Comparison of ENCODE assay signal across 8 cellular contexts in genomic region chr9:127244609-127245601, GRCh38. TPM values are rescaled to one million over a fixed set of nuclear protein-coding genes. Genes with fewer than 3 reads are reported as not detected.
A peak's percentile ranks its signal among the peaks of the same experiment; 100 is the strongest.
DNase-seq lines count a peak whose midpoint lies in the region; ATAC-seq, FAIRE-seq and TF ChIP-seq lines count a peak whose summit lies in the region.

No MANE protein-coding gene starts in this region.

- no peak overlapping the region for H3K27ac ChIP-seq in HepG2 (ENCODE audit: extremely low read length, insufficient read depth, low read length)

- no peaks in the 10 kb centered on the region for H3K27me3 ChIP-seq in HepG2 (ENCODE audit: control insufficient read depth in 1 of 2, insufficient read depth in 2 of 2, low read length in 2 of 2)

- TF ChIP-seq RAD21 in HepG2 (CRISPR knock-in tag; IDR thresholded peaks at IDR 0.05): no peak

- H2AFZ ChIP-seq in HepG2 (ENCODE audit: low read length): no peak overlapping the region

- CTCF ChIA-PET in HepG2 (lab: Yijun Ruan, JAX; ENCODE audit: low intra/inter-chr PET ratio, low total read pairs): no interaction called here

- H3K9me3 ChIP-seq in HepG2 (ENCODE audit: low read length): no peaks in the 10 kb centered on the region

- ATAC-seq in GM19372 (IDR thresholded peaks at IDR 0.05; ENCODE audit: low read depth, unreplicated experiment) (peak; percentile 99), HG03521 (IDR thresholded peaks at IDR 0.05; ENCODE audit: unreplicated experiment) (peak; percentile 100), HepG2 (peak; percentile 99)

- TF ChIP-seq POLR2A in HepG2 (IDR thresholded peaks at IDR 0.05; ENCODE audit: insufficient read depth in 1 of 2, low read depth in 2 of 2, low read length in 2 of 2): no peak

- H3K4me2 ChIP-seq in HepG2 (ENCODE audit: low read depth, low read length): peak overlapping the region; percentile 19; the same call in 1 of the 2 replicates

- no peak for FAIRE-seq in HepG2 (lab: Jason Lieb, UNC)

- no peak for TF ChIP-seq CTCF in HepG2 (CRISPR knock-in tag; IDR thresholded peaks at IDR 0.05)

- H3K4me1 ChIP-seq in HepG2 (ENCODE audit: insufficient read depth, low read length): peaks cover 10% of the 10 kb centered on the region; the same call in 1 of the 2 replicates

- POLR2A ChIA-PET in HepG2 (lab: Yijun Ruan, JAX): no interaction called here

- no peak overlapping the region for H3K9ac ChIP-seq in HepG2 (ENCODE audit: insufficient read depth, low read depth, low read length)

- H3K79me2 ChIP-seq in HepG2 (ENCODE audit: insufficient read depth, low read length): no peaks in the 10 kb centered on the region

- TF ChIP-seq EP300 in HepG2 (IDR thresholded peaks at IDR 0.05; ENCODE audit: low read depth in 2 of 2, low read length in 2 of 2) (no peak), HepG2 (CRISPR knock-in tag; IDR thresholded peaks at IDR 0.05; ENCODE audit: borderline replicate concordance) (no peak)

- no peaks in the 10 kb centered on the region for H4K20me1 ChIP-seq in HepG2 (ENCODE audit: insufficient read depth, low read length)

- peaks cover 1 to 5% of the 10 kb centered on the region in 2 experiments; a peak in 2 of 5 replicates for H3K36me3 ChIP-seq in HepG2 (replicated peaks in 1 of 2; ENCODE audit: control insufficient read depth in 1 of 2, insufficient read depth in 2 of 2, low read length in 2 of 2)

- peak overlapping the region in 1 of 3 experiments; percentile 27; a peak in 1 of 6 replicates for H3K4me3 ChIP-seq in HepG2 (replicated peaks in 1 of 3; ENCODE audit: insufficient read depth in 1 of 3, low read depth in 2 of 3, low read length in 3 of 3)

- WGBS in HepG2 (ENCODE audit: low lambda C conversion rate): 93% methylated on average over 28 of the region's 53 CpGs

- intact Hi-C loops in HepG2 (cut with micrococcal nuclease; ENCODE audit: unreplicated experiment): no loop called here

- peak; percentile 42 to 98 (median 92) for DNase-seq in C1 segment of cervical spinal cord (lab: John Stamatoyannopoulos, UW)
- DNase-seq in NCI-H748 treated with DMSO at 0.1 percent for 48 hours (lab: John Stamatoyannopoulos, UW): peak; percentile 95
- DNase-seq in activated CD4-positive, alpha-beta T cell treated with anti-CD3 and anti-CD28 coated beads, Interleukin-2, amount 50 U/mL, for 24 hours (ENCODE audit: low read depth in 1 of 2, low spot score in 1 of 2): peak; percentile 86 to 95
- peak; percentile 96 for DNase-seq in dermis blood vessel endothelial cell
- DNase-seq in HepG2 (ENCODE audit: low spot score): peak; percentile 41
- peak; percentile 93 for DNase-seq in stimulated activated CD4-positive, alpha-beta T cell treated with anti-CD3 and anti-CD28 coated beads, Interleukin-2, amount 100 ng/mL, for 4 hours (ENCODE audit: low read depth)

- BruUV-seq in HepG2 (replicated peaks; lab: Mats Ljungman, UMichigan): no TSS peak

- in situ Hi-C loops in HepG2 (cut with HindIII; ENCODE audit: extremely low pct_ligation_motif_present, low pct_unique_long_range_greater_than_20kb): no loop called here

TF ChIP-seq in HepG2, 621 proteins besides CTCF, POLR2A, EP300 and RAD21 (continues in another document):
- TF ChIP-seq ZNF720 (CRISPR knock-in tag; IDR thresholded peaks at IDR 0.05): no peak
- no peak for TF ChIP-seq BRCA1 (CRISPR knock-in tag; IDR thresholded peaks at IDR 0.05)
- TF ChIP-seq NFYB (CRISPR knock-in tag; IDR thresholded peaks at IDR 0.05): peak; percentile 77
- no peak for TF ChIP-seq GABPA (IDR thresholded peaks at IDR 0.05; ENCODE audit: low read depth, low read length)
- peak; percentile 28; the same call in 1 of the 2 replicates for TF ChIP-seq GABPA (CRISPR knock-in tag; IDR thresholded peaks at IDR 0.05; ENCODE audit: low read depth)
- no peak for TF ChIP-seq RBM39 (IDR thresholded peaks at IDR 0.05; ENCODE audit: low read depth, low read length, poor library complexity, severe bottlenecking)
- no peak for TF ChIP-seq SATB2 (CRISPR knock-in tag; IDR thresholded peaks at IDR 0.05)
- TF ChIP-seq ZNF230 (CRISPR knock-in tag; IDR thresholded peaks at IDR 0.05): no peak
- no peak for TF ChIP-seq REL (CRISPR knock-in tag; conservative IDR thresholded peaks at IDR 0.05)
- no peak for TF ChIP-seq ZFP36 (IDR thresholded peaks at IDR 0.05; ENCODE audit: borderline replicate concordance, low read depth, low read length, partially characterized antibody)
- TF ChIP-seq SUZ12 (IDR thresholded peaks at IDR 0.05; ENCODE audit: low read depth, low read length): no peak
- no peak for TF ChIP-seq ZNF44 (CRISPR knock-in tag; IDR thresholded peaks at IDR 0.05)
- no peak for TF ChIP-seq ZNF326 (CRISPR knock-in tag; IDR thresholded peaks at IDR 0.05; ENCODE audit: borderline replicate concordance)
- TF ChIP-seq HNRNPUL1 (IDR thresholded peaks at IDR 0.05; ENCODE audit: low read depth, low read length): no peak
- peak; percentile 84 for TF ChIP-seq ZNF143 (CRISPR knock-in tag; IDR thresholded peaks at IDR 0.05)
- TF ChIP-seq TBX3 (IDR thresholded peaks at IDR 0.05; ENCODE audit: borderline replicate concordance): no peak
- no peak for TF ChIP-seq GZF1 (CRISPR knock-in tag; IDR thresholded peaks at IDR 0.05)
- TF ChIP-seq ZKSCAN5 (CRISPR knock-in tag; IDR thresholded peaks at IDR 0.05): no peak
- TF ChIP-seq SP2 (CRISPR knock-in tag; IDR thresholded peaks at IDR 0.05): peak; percentile 81
- TF ChIP-seq E2F2 (CRISPR knock-in tag; IDR thresholded peaks at IDR 0.05; ENCODE audit: borderline replicate concordance): no peak
- TF ChIP-seq XRCC5 (optimal IDR thresholded peaks at IDR 0.05; ENCODE audit: low read length): no peak
- no peak for TF ChIP-seq DMAP1 (CRISPR knock-in tag; IDR thresholded peaks at IDR 0.05)
- TF ChIP-seq TCF7L2 (IDR thresholded peaks at IDR 0.05; ENCODE audit: low read depth, low read length): no peak
- no peak for TF ChIP-seq ZBTB39 (CRISPR knock-in tag; IDR thresholded peaks at IDR 0.05)
- peak; percentile 36; the same call in 1 of the 2 replicates for TF ChIP-seq GABPB1 (CRISPR knock-in tag; IDR thresholded peaks at IDR 0.05)
- no peak for TF ChIP-seq ZMAT3 (CRISPR knock-in tag; conservative IDR thresholded peaks at IDR 0.05)
- no peak for TF ChIP-seq NAIF1 (CRISPR knock-in tag; IDR thresholded peaks at IDR 0.05; ENCODE audit: borderline replicate concordance)
- TF ChIP-seq CREB1 (IDR thresholded peaks at IDR 0.05): 0 out of 2 replicates have a peak, but pooled peaks have one; percentile 3
- TF ChIP-seq CREB1 (CRISPR knock-in tag; IDR thresholded peaks at IDR 0.05): no peak

RNA-seq across cellular contexts. Expression of gene GARNL3, which starts 19.7 kb away (rescaled TPM):
- total RNA-seq in dermis blood vessel endothelial cell (2.4 and 3.4 TPM in 2 replicates), HepG2 (2016; rRNA removed; fragmentation: Illumina TruSeq; extraction: Trizol) (6.0 and 11.0 TPM in 2 replicates)
- total RNA-seq in HepG2 (2016; cell fraction: cytosol; rRNA removed; fragmentation: Illumina TruSeq; extraction: Trizol; ENCODE audit: low read depth): 5.0 and 6.1 TPM in 2 replicates
- total RNA-seq in HepG2 (2016; cell fraction: insoluble cytoplasmic fraction; rRNA removed; fragmentation: Illumina TruSeq; extraction: Trizol): 4.9 and 8.3 TPM in 2 replicates
- total RNA-seq in HepG2 (2016; cell fraction: membrane; rRNA removed; fragmentation: Illumina TruSeq; extraction: Trizol): 4.0 and 4.8 TPM in 2 replicates
- 23.2 and 25.8 TPM in 2 replicates for total RNA-seq in HepG2 (2016; cell fraction: nucleus; rRNA removed; fragmentation: Illumina TruSeq; extraction: Trizol)
- 3.9 and 6.7 TPM in 2 replicates for polyA plus RNA-seq in HepG2 (2011; rRNA removed)
- 2.0 and 3.1 TPM in 2 replicates for polyA plus RNA-seq in HepG2 (2011; cell fraction: cytosol; rRNA removed)
- 30.0 and 33.5 TPM in 2 replicates for polyA plus RNA-seq in HepG2 (2011; cell fraction: nucleus; rRNA removed)
- polyA plus RNA-seq in HepG2 (2012): 7.4 and 7.5 TPM in 2 replicates
- 1.2 and 1.5 TPM in 2 replicates for polyA plus RNA-seq in HepG2 (2016; cell fraction: cytosol; fragmentation: Illumina TruSeq; extraction: Trizol; ENCODE audit: low read depth)
- polyA plus RNA-seq in HepG2 (2016; cell fraction: insoluble cytoplasmic fraction; fragmentation: Illumina TruSeq; extraction: Trizol; ENCODE audit: low read depth): 2.9 and 4.3 TPM in 2 replicates
- polyA plus RNA-seq in HepG2 (2016; cell fraction: membrane; fragmentation: Illumina TruSeq; extraction: Trizol; ENCODE audit: low read depth): 2.1 and 2.2 TPM in 2 replicates
- polyA plus RNA-seq in HepG2 (2016; cell fraction: nucleus; fragmentation: Illumina TruSeq; extraction: Trizol; ENCODE audit: insufficient read depth, low read depth): 20.4 and 21.1 TPM in 2 replicates
- 4.7 and 5.2 TPM in 2 replicates for polyA minus RNA-seq in HepG2 (2011; rRNA and poly(A)+ RNA removed; ENCODE audit: low replicate concordance)
- polyA minus RNA-seq in HepG2 (2011; cell fraction: cytosol; rRNA and poly(A)+ RNA removed): 3.6 and 7.7 TPM in 2 replicates
- polyA minus RNA-seq in HepG2 (2011; cell fraction: nucleus; rRNA and poly(A)+ RNA removed): 29.7 and 53.3 TPM in 2 replicates

Comparison
In these comparisons a context has a peak if more than half of its experiments do, and no peak if none do; other contexts are left out.
1. DNase-seq: peak in every context shown above with its lines; median percentile 96 in dermis blood vessel endothelial cell; 95 in NCI-H748 treated with DMSO at 0.1 percent for 48 hours; 93 in stimulated activated CD4-positive, alpha-beta T cell treated with anti-CD3 and anti-CD28 coated beads, Interleukin-2, amount 100 ng/mL, for 4 hours; 92 in C1 segment of cervical spinal cord; 90 in activated CD4-positive, alpha-beta T cell treated with anti-CD3 and anti-CD28 coated beads, Interleukin-2, amount 50 U/mL, for 24 hours; 41 in HepG2.